ENCODE assay signal across 11 cellular contexts in the genomic region with DNA sequence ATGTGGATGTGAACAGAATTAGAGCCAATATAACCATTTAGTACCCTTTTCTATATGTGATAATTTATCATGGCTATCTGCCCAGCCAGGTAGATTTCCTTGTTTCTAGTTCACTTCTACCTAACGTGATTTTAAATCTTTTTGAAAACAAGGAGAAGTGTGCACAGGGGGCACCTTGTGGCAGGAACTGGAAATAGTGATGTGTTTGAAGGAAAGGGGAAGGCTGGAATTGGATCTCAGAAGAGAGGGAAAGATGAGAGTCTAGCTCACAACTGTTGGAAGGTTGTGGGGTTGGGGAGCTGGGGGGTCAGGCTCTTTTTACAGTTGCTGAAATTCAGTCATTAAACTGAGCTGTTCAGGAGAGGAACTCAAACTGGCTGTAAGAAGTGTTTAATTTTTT.
DNase-seq lines count a peak whose midpoint lies in the region; ATAC-seq and TF ChIP-seq lines count a peak whose summit lies in the region.
"Had no signal": no experiment of that assay in that cellular context is flagged by ENCODE, and none has a peak within 500 bp of the region (broad histone marks: within the 10 kb centered on the region; RNA-seq: fewer than 3 reads in every experiment).

No MANE protein-coding gene starts in this region.

- no peaks in the 10 kb centered on the region for H3K9me3 ChIP-seq in DND-41 (ENCODE audit: insufficient read depth, low read length, severe bottlenecking)
- no peaks in the 10 kb centered on the region for H3K9me3 ChIP-seq in colonic mucosa

- H3K4me3 ChIP-seq in DND-41 (ENCODE audit: low read depth in 1 of 2, low read length in 2 of 2) = no peak overlapping the region
- no peak overlapping the region for H3K4me3 ChIP-seq in colonic mucosa

- H3K4me1 ChIP-seq in DND-41 (ENCODE audit: insufficient read depth, low read length) (no peaks in the 10 kb centered on the region), colonic mucosa (no peaks in the 10 kb centered on the region)

- intact Hi-C loops in colonic mucosa (cut with DNase I) = no loop called here

- H3K27me3 ChIP-seq in DND-41 (ENCODE audit: insufficient read depth, low read length, poor library complexity) (no peaks in the 10 kb centered on the region), colonic mucosa (no peaks in the 10 kb centered on the region)

- H3K27me3 Mint-ChIP-seq in neural crest cell (ENCODE audit: low read depth) = no peaks in the 10 kb centered on the region
- H3K27me3 Mint-ChIP-seq in activated CD8-positive, alpha-beta memory T cell treated with anti-CD3 and anti-CD28 coated beads, Interleukin-2, amount 10 ng/mL, durations not matched to agents 7 days and 5 days = no peaks in the 10 kb centered on the region
- H3K27me3 Mint-ChIP-seq: activated naive CD8-positive, alpha-beta T cell had no signal

- no peak for ATAC-seq in DND-41 (ENCODE audit: insufficient read depth, low read depth)
- ATAC-seq in GM18858 (IDR thresholded peaks at IDR 0.05; ENCODE audit: unreplicated experiment) = no peak
- no peak for ATAC-seq in activated CD8-positive, alpha-beta memory T cell treated with anti-CD3 and anti-CD28 coated beads, Interleukin-2, amount 10 ng/mL, durations not matched to agents 7 days and 5 days

- no peaks in the 10 kb centered on the region for H3K79me2 ChIP-seq in DND-41 (ENCODE audit: insufficient read depth, low read length)

- TF ChIP-seq CTCF in DND-41 (IDR thresholded peaks at IDR 0.05; ENCODE audit: borderline replicate concordance, extremely low read depth, low read length, poor library complexity, severe bottlenecking) (peak; percentile 31), colonic mucosa (IDR thresholded peaks at IDR 0.05) (peak; percentile 21), neural crest cell (conservative IDR thresholded peaks at IDR 0.05) (peak; percentile 43)

- CTCF ChIA-PET in activated CD8-positive, alpha-beta memory T cell treated with anti-CD3 and anti-CD28 coated beads, Interleukin-2, amount 10 ng/mL, durations not matched to agents 7 days and 5 days (lab: Charles Lee) = no interaction called here

- no peak overlapping the region for H3K4me2 ChIP-seq in DND-41 (ENCODE audit: insufficient read depth, low read length)

- no peaks in the 10 kb centered on the region for H3K4me1 Mint-ChIP-seq in neural crest cell
- no peaks in the 10 kb centered on the region for H3K4me1 Mint-ChIP-seq in activated CD8-positive, alpha-beta memory T cell treated with anti-CD3 and anti-CD28 coated beads, Interleukin-2, amount 10 ng/mL, durations not matched to agents 7 days and 5 days

- peaks cover 2% of the 10 kb centered on the region for H3K9me3 Mint-ChIP-seq in neural crest cell
- H3K9me3 Mint-ChIP-seq in activated CD8-positive, alpha-beta memory T cell treated with anti-CD3 and anti-CD28 coated beads, Interleukin-2, amount 10 ng/mL, durations not matched to agents 7 days and 5 days (ENCODE audit: low read depth) = no peaks in the 10 kb centered on the region

- H3K27ac ChIP-seq in DND-41 (ENCODE audit: low read length) (no peak overlapping the region), colonic mucosa (no peak overlapping the region)

- H3K27ac Mint-ChIP-seq in neural crest cell (ENCODE audit: unreplicated experiment) = no peak overlapping the region
- H3K27ac Mint-ChIP-seq in activated CD8-positive, alpha-beta memory T cell treated with anti-CD3 and anti-CD28 coated beads, Interleukin-2, amount 10 ng/mL, durations not matched to agents 7 days and 5 days = no peak overlapping the region
- H3K27ac Mint-ChIP-seq: activated naive CD8-positive, alpha-beta T cell had no signal

- no peaks in the 10 kb centered on the region for H3K36me3 Mint-ChIP-seq in neural crest cell (ENCODE audit: low read depth)
- no peaks in the 10 kb centered on the region for H3K36me3 Mint-ChIP-seq in activated CD8-positive, alpha-beta memory T cell treated with anti-CD3 and anti-CD28 coated beads, Interleukin-2, amount 10 ng/mL, durations not matched to agents 7 days and 5 days
- H3K36me3 Mint-ChIP-seq: activated naive CD8-positive, alpha-beta T cell had no signal

- H3K36me3 ChIP-seq in DND-41 (ENCODE audit: insufficient read depth, low read length) (no peaks in the 10 kb centered on the region), colonic mucosa (no peaks in the 10 kb centered on the region)

- no peak overlapping the region for H2AFZ ChIP-seq in DND-41 (ENCODE audit: low read depth, low read length)

- H3K9ac ChIP-seq in DND-41 (ENCODE audit: low read depth, low read length) (no peak overlapping the region), colonic mucosa (ENCODE audit: low read depth in 2 of 2, low read length in 2 of 2) (no peak overlapping the region)

- DNase-seq in DND-41 (no peak), NCI-H146 (lab: John Stamatoyannopoulos, UW) (peak; percentile 30), colonic mucosa (no peak), neural crest cell (ENCODE audit: low read depth, low spot score) (no peak), cerebellum (ENCODE audit: low spot score) (no peak), NCI-H2081 treated with DMSO at 0.1 percent for 48 hours (lab: John Stamatoyannopoulos, UW) (no peak)
- no peak for DNase-seq in activated CD8-positive, alpha-beta memory T cell treated with anti-CD3 and anti-CD28 coated beads, Interleukin-2, amount 10 ng/mL, durations not matched to agents 7 days and 5 days
- DNase-seq: posterior cingulate gyrus, T1000 had no signal

- no peak overlapping the region for H3K4me3 Mint-ChIP-seq in neural crest cell
- no peak overlapping the region for H3K4me3 Mint-ChIP-seq in activated CD8-positive, alpha-beta memory T cell treated with anti-CD3 and anti-CD28 coated beads, Interleukin-2, amount 10 ng/mL, durations not matched to agents 7 days and 5 days
- H3K4me3 Mint-ChIP-seq: activated naive CD8-positive, alpha-beta T cell had no signal

- no peaks in the 10 kb centered on the region for H4K20me1 ChIP-seq in DND-41 (ENCODE audit: insufficient read depth, low read length)
